15 cellular contexts compared by ENCODE assay signal in genomic region chr1:4087530-4088420, GRCh38.
DNase-seq lines count a peak whose midpoint lies in the region; ATAC-seq and TF ChIP-seq lines count a peak whose summit lies in the region.
"Had no signal": no experiment of that assay in that cellular context is flagged by ENCODE, and none has a peak within 500 bp of the region (broad histone marks: within the 10 kb centered on the region; RNA-seq: fewer than 3 reads in every experiment).

No MANE protein-coding gene starts in this region.

- peaks cover under 1% of the 10 kb centered on the region for H3K9me3 Mint-ChIP-seq in activated CD8-positive, alpha-beta T cell treated with anti-CD3 and anti-CD28 coated beads for 36 hours
- no peaks in the 10 kb centered on the region for H3K9me3 Mint-ChIP-seq in activated CD8-positive, alpha-beta T cell treated with anti-CD3 and anti-CD28 coated beads, Interleukin-2, amount 10 ng/mL, durations not matched to agents 7 days and 5 days (ENCODE audit: insufficient read depth)
- peaks cover 3 to 15% of the 10 kb centered on the region in 2 donors for H3K9me3 Mint-ChIP-seq in stimulated activated naive CD8-positive, alpha-beta T cell treated with anti-CD3 and anti-CD28 coated beads, Interleukin-15, amount 100 ng/mL, for 72 hours

- H3K79me2 ChIP-seq in osteoblast (ENCODE audit: insufficient read depth, low read length): no peaks in the 10 kb centered on the region

- intact Hi-C loops in activated CD8-positive, alpha-beta T cell treated with anti-CD3 and anti-CD28 coated beads for 36 hours (cut with micrococcal nuclease): no loop called here

- no peak overlapping the region for H3K4me2 ChIP-seq in osteoblast (ENCODE audit: insufficient read depth, low read length)

- H3K4me1 ChIP-seq in osteoblast (ENCODE audit: insufficient read depth, low read length): no peaks in the 10 kb centered on the region

- no peaks in the 10 kb centered on the region for H3K27me3 ChIP-seq in osteoblast (ENCODE audit: insufficient read depth, low read length)

- no peak for TF ChIP-seq CTCF in activated CD8-positive, alpha-beta T cell treated with anti-CD3 and anti-CD28 coated beads for 36 hours (IDR thresholded peaks at IDR 0.05)
- no peak for TF ChIP-seq CTCF in osteoblast (IDR thresholded peaks at IDR 0.05; ENCODE audit: extremely low read depth, low read depth, low read length)

- CTCF ChIA-PET in activated CD8-positive, alpha-beta T cell treated with anti-CD3 and anti-CD28 coated beads for 36 hours (lab: Charles Lee): no interaction called here
- CTCF ChIA-PET in activated CD8-positive, alpha-beta T cell treated with anti-CD3 and anti-CD28 coated beads, Interleukin-2, amount 10 ng/mL, durations not matched to agents 7 days and 5 days (lab: Charles Lee): no interaction called here

- H3K9me3 ChIP-seq in osteoblast (ENCODE audit: low read depth, low read length): no peaks in the 10 kb centered on the region

- no peaks in the 10 kb centered on the region for H3K36me3 ChIP-seq in osteoblast (ENCODE audit: insufficient read depth, low read length)

- no peak overlapping the region for H3K4me3 Mint-ChIP-seq in activated CD8-positive, alpha-beta T cell treated with anti-CD3 and anti-CD28 coated beads for 36 hours
- H3K4me3 Mint-ChIP-seq in activated CD8-positive, alpha-beta T cell treated with anti-CD3 and anti-CD28 coated beads, Interleukin-2, amount 10 ng/mL, durations not matched to agents 7 days and 5 days: no peak overlapping the region
- H3K4me3 Mint-ChIP-seq in stimulated activated naive CD8-positive, alpha-beta T cell treated with anti-CD3 and anti-CD28 coated beads, Interleukin-15, amount 100 ng/mL, for 72 hours: no peak overlapping the region
- H3K4me3 Mint-ChIP-seq: CD14-positive monocyte had no signal

- H3K36me3 Mint-ChIP-seq in activated CD8-positive, alpha-beta T cell treated with anti-CD3 and anti-CD28 coated beads for 36 hours (ENCODE audit: low read depth): no peaks in the 10 kb centered on the region
- H3K36me3 Mint-ChIP-seq in activated CD8-positive, alpha-beta T cell treated with anti-CD3 and anti-CD28 coated beads, Interleukin-2, amount 10 ng/mL, durations not matched to agents 7 days and 5 days (ENCODE audit: low read depth): no peaks in the 10 kb centered on the region
- H3K36me3 Mint-ChIP-seq: CD14-positive monocyte had no signal

- H3K4me3 ChIP-seq in osteoblast (ENCODE audit: insufficient read depth, low read length): no peak overlapping the region

- no peak overlapping the region for H3K27ac ChIP-seq in osteoblast (ENCODE audit: low read depth, low read length)

- DNase-seq in activated CD8-positive, alpha-beta T cell treated with anti-CD3 and anti-CD28 coated beads for 36 hours: peak; percentile 8
- no peak for DNase-seq in activated CD8-positive, alpha-beta T cell treated with anti-CD3 and anti-CD28 coated beads, Interleukin-2, amount 10 ng/mL, durations not matched to agents 7 days and 5 days
- DNase-seq in stimulated activated naive CD8-positive, alpha-beta T cell treated with anti-CD3 and anti-CD28 coated beads, Interleukin-15, Interleukin-2, amounts not matched to agents 100 U/mL and 50 U/mL, for 24 hours: no peak
- no peak for DNase-seq in stimulated activated naive CD8-positive, alpha-beta T cell treated with anti-CD3 and anti-CD28 coated beads, Interleukin-15, amount 100 ng/mL, for 72 hours
- DNase-seq in osteoblast (ENCODE audit: insufficient read length, low spot score, missing footprints) (peak; percentile 44), KG1 (lab: John Stamatoyannopoulos, UW) (no peak)
- DNase-seq: COR-L47, HCEC 1CT, IMR-90, NCI-H1417, NCI-H2029, NCI-H510A had no signal

- H3K27ac Mint-ChIP-seq in activated CD8-positive, alpha-beta T cell treated with anti-CD3 and anti-CD28 coated beads for 36 hours: no peak overlapping the region
- no peak overlapping the region for H3K27ac Mint-ChIP-seq in activated CD8-positive, alpha-beta T cell treated with anti-CD3 and anti-CD28 coated beads, Interleukin-2, amount 10 ng/mL, durations not matched to agents 7 days and 5 days
- H3K27ac Mint-ChIP-seq in stimulated activated naive CD8-positive, alpha-beta T cell treated with anti-CD3 and anti-CD28 coated beads, Interleukin-15, amount 100 ng/mL, for 72 hours: peak overlapping the region in 1 of 2 donors; percentile 78
- H3K27ac Mint-ChIP-seq: CD14-positive monocyte had no signal

- ATAC-seq in activated CD8-positive, alpha-beta T cell treated with anti-CD3 and anti-CD28 coated beads for 36 hours: no peak
- ATAC-seq in activated CD8-positive, alpha-beta T cell treated with anti-CD3 and anti-CD28 coated beads, Interleukin-2, amount 10 ng/mL, durations not matched to agents 7 days and 5 days: no peak
- ATAC-seq in stimulated activated naive CD8-positive, alpha-beta T cell treated with anti-CD3 and anti-CD28 coated beads, Interleukin-15, Interleukin-2, amounts not matched to agents 100 U/mL and 50 U/mL, for 24 hours: peak; percentile 37
- no peak for ATAC-seq in stimulated activated naive CD8-positive, alpha-beta T cell treated with anti-CD3 and anti-CD28 coated beads, Interleukin-15, amount 100 ng/mL, for 72 hours
- ATAC-seq in GM19351 (IDR thresholded peaks at IDR 0.05; ENCODE audit: unreplicated experiment) (no peak), GM21423 (IDR thresholded peaks at IDR 0.05; ENCODE audit: unreplicated experiment) (no peak)

- H4K20me1 ChIP-seq in osteoblast (ENCODE audit: insufficient read depth, low read length): no peaks in the 10 kb centered on the region

- H2AFZ ChIP-seq in osteoblast (ENCODE audit: low read length): no peak overlapping the region

- POLR2A ChIA-PET in activated CD8-positive, alpha-beta T cell treated with anti-CD3 and anti-CD28 coated beads for 36 hours (lab: Charles Lee): no interaction called here
- POLR2A ChIA-PET in activated CD8-positive, alpha-beta T cell treated with anti-CD3 and anti-CD28 coated beads, Interleukin-2, amount 10 ng/mL, durations not matched to agents 7 days and 5 days (lab: Charles Lee): no interaction called here

- no peaks in the 10 kb centered on the region for H3K27me3 Mint-ChIP-seq in activated CD8-positive, alpha-beta T cell treated with anti-CD3 and anti-CD28 coated beads for 36 hours
- no peaks in the 10 kb centered on the region for H3K27me3 Mint-ChIP-seq in activated CD8-positive, alpha-beta T cell treated with anti-CD3 and anti-CD28 coated beads, Interleukin-2, amount 10 ng/mL, durations not matched to agents 7 days and 5 days (ENCODE audit: low read depth)
- peaks cover 20% of the 10 kb centered on the region for H3K27me3 Mint-ChIP-seq in stimulated activated naive CD8-positive, alpha-beta T cell treated with anti-CD3 and anti-CD28 coated beads, Interleukin-15, amount 100 ng/mL, for 72 hours

- H3K4me1 Mint-ChIP-seq in activated CD8-positive, alpha-beta T cell treated with anti-CD3 and anti-CD28 coated beads for 36 hours (ENCODE audit: low read depth): no peaks in the 10 kb centered on the region
- H3K4me1 Mint-ChIP-seq in activated CD8-positive, alpha-beta T cell treated with anti-CD3 and anti-CD28 coated beads, Interleukin-2, amount 10 ng/mL, durations not matched to agents 7 days and 5 days (ENCODE audit: low read depth): no peaks in the 10 kb centered on the region
- no peaks in the 10 kb centered on the region for H3K4me1 Mint-ChIP-seq in stimulated activated naive CD8-positive, alpha-beta T cell treated with anti-CD3 and anti-CD28 coated beads, Interleukin-15, amount 100 ng/mL, for 72 hours
- H3K4me1 Mint-ChIP-seq: CD14-positive monocyte had no signal

Comparison
In these comparisons a context has a peak if more than half of its experiments do, and no peak if none do; other contexts are left out.
1. DNase-seq: peak in activated CD8-positive, alpha-beta T cell treated with anti-CD3 and anti-CD28 coated beads for 36 hours (single experiment) and osteoblast (single experiment); none in activated CD8-positive, alpha-beta T cell treated with anti-CD3 and anti-CD28 coated beads, Interleukin-2, amount 10 ng/mL, durations not matched to agents 7 days and 5 days (single experiment), stimulated activated naive CD8-positive, alpha-beta T cell treated with anti-CD3 and anti-CD28 coated beads, Interleukin-15, Interleukin-2, amounts not matched to agents 100 U/mL and 50 U/mL, for 24 hours (single experiment), stimulated activated naive CD8-positive, alpha-beta T cell treated with anti-CD3 and anti-CD28 coated beads, Interleukin-15, amount 100 ng/mL, for 72 hours (0 of 2) and KG1 (single experiment).